Comparison of ENCODE assay signal across 9 cellular contexts in the genomic region with DNA sequence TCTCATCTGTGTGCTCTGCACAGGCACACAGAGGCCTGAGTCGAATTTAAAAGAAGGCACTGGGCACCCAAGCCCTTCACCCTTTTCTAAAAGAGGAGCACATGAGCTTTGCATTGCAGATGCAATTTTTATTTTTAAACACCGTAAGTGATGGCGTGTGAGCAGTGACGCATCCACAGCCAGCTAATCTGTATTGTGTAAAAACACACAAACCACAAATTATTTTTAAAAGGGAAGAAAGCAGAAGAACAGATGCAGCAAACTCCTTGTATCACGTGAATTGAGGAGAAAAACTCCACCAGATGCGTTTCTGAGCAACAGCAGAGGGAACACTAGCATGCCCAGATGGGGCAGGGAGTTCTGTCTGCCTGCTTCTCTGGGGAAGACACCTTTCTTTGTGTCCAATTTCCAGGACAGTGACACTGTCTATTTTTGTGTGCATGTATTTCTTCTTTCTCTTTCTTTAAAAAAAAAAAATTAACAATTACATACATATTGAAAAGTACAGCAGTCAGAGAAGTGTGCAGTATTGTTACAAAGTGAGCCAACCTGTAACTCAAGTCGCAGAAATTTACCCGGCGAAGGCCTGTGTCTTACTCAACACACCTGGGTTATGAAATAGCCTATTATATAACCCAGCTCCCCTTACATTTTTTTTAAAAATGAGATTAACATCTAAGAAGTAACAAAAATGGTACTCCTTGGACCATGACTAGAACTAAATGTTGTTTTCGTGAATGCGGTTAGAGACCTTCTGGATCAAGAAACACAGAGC. TPM values are rescaled to one million over a fixed set of nuclear protein-coding genes. Genes with fewer than 3 reads are reported as not detected.
DNase-seq lines count a peak whose midpoint lies in the region; ATAC-seq and TF ChIP-seq lines count a peak whose summit lies in the region.
"Had no signal": no experiment of that assay in that cellular context is flagged by ENCODE, and none has a peak within 500 bp of the region (broad histone marks: within the 10 kb centered on the region; RNA-seq: fewer than 3 reads in every experiment).

No MANE protein-coding gene starts in this region.

- H3K4me3 ChIP-seq in foreskin fibroblast (ENCODE audit: low read depth in 1 of 2, low read length in 2 of 2) (peak overlapping the region in 1 of 2 donors; percentile 31), upper lobe of left lung (no peak overlapping the region)

- peak overlapping the region in 3 of 4 donors; percentile 23 to 44 (median 43) for H3K27ac ChIP-seq in upper lobe of left lung
- H3K27ac ChIP-seq: 22Rv1 had no signal

- peaks cover 8% of the 10 kb centered on the region for H3K27me3 Mint-ChIP-seq in activated naive CD4-positive, alpha-beta T cell treated with anti-CD3 and anti-CD28 coated beads, Interleukin-2, amount 10 ng/mL, durations not matched to agents 7 days and 5 days

- no peaks in the 10 kb centered on the region for H3K9me3 ChIP-seq in upper lobe of left lung

- DNase-seq in NCI-H524 (lab: John Stamatoyannopoulos, UW) (peak; percentile 65 to 76), NCI-H524 treated with DMSO at 0.1 percent for 48 hours (lab: John Stamatoyannopoulos, UW) (no peak), NOMO-1 (lab: John Stamatoyannopoulos, UW; ENCODE audit: unreplicated experiment in 2 of 2) (peak; percentile 70 to 95), foreskin fibroblast (peak; percentile 81 to 89), upper lobe of left lung (peak in 1 of 2 donors; percentile 47)
- no peak for DNase-seq in activated naive CD4-positive, alpha-beta T cell treated with anti-CD3 and anti-CD28 coated beads, Interleukin-2, amount 10 ng/mL, durations not matched to agents 7 days and 5 days

- H3K36me3 Mint-ChIP-seq in activated naive CD4-positive, alpha-beta T cell treated with anti-CD3 and anti-CD28 coated beads, Interleukin-2, amount 10 ng/mL, durations not matched to agents 7 days and 5 days: no peaks in the 10 kb centered on the region

- no peaks in the 10 kb centered on the region for H3K4me1 Mint-ChIP-seq in activated naive CD4-positive, alpha-beta T cell treated with anti-CD3 and anti-CD28 coated beads, Interleukin-2, amount 10 ng/mL, durations not matched to agents 7 days and 5 days

- H3K27ac Mint-ChIP-seq in activated naive CD4-positive, alpha-beta T cell treated with anti-CD3 and anti-CD28 coated beads, Interleukin-2, amount 10 ng/mL, durations not matched to agents 7 days and 5 days: no peak overlapping the region

- H3K27me3 ChIP-seq in upper lobe of left lung: no peaks in the 10 kb centered on the region

- peaks cover 0 to 24% (median 16%) of the 10 kb centered on the region in 4 donors for H3K4me1 ChIP-seq in upper lobe of left lung

- H3K4me3 Mint-ChIP-seq in activated naive CD4-positive, alpha-beta T cell treated with anti-CD3 and anti-CD28 coated beads, Interleukin-2, amount 10 ng/mL, durations not matched to agents 7 days and 5 days: no peak overlapping the region

- no peaks in the 10 kb centered on the region for H3K36me3 ChIP-seq in upper lobe of left lung

- peak in 3 of 4 donors; percentile 44 to 73 (median 49) for TF ChIP-seq EP300 in upper lobe of left lung (IDR thresholded peaks at IDR 0.05)

- TF ChIP-seq POLR2A in upper lobe of left lung (IDR thresholded peaks at IDR 0.05): peak in 1 of 4 donors; percentile 24

- WGBS in upper lobe of left lung, 2 donors: 58 to 68% methylated on average over 11 of the region's 11 CpGs

- TF ChIP-seq CTCF in foreskin fibroblast (IDR thresholded peaks at IDR 0.05; ENCODE audit: low read depth, low read length) (no peak), upper lobe of left lung (IDR thresholded peaks at IDR 0.05) (no peak)

- no peaks in the 10 kb centered on the region for H3K9me3 Mint-ChIP-seq in activated naive CD4-positive, alpha-beta T cell treated with anti-CD3 and anti-CD28 coated beads, Interleukin-2, amount 10 ng/mL, durations not matched to agents 7 days and 5 days

- CTCF ChIA-PET in activated naive CD4-positive, alpha-beta T cell treated with anti-CD3 and anti-CD28 coated beads, Interleukin-2, amount 10 ng/mL, durations not matched to agents 7 days and 5 days (lab: Charles Lee): no interaction called here

- peak in 1 of 2 donors; percentile 73 for ATAC-seq in upper lobe of left lung (ENCODE audit: low FRiP score in 2 of 2)
- no peak for ATAC-seq in GM19455 (IDR thresholded peaks at IDR 0.05; ENCODE audit: unreplicated experiment)
- no peak for ATAC-seq in GM21737 (IDR thresholded peaks at IDR 0.05; ENCODE audit: unreplicated experiment)

RNA-seq across cellular contexts. Expression of a gene that starts 39.2 kb away (rescaled TPM):
- 10 to 100 TPM in 4 of 6 donors, 1 to 10 TPM in 2; 5.9 to 25.1 (median 11.2) TPM for total RNA-seq in upper lobe of left lung

Comparison
In these comparisons a context has a peak if more than half of its experiments do, and no peak if none do; other contexts are left out.
1. DNase-seq: peak in NCI-H524 (2 of 2), NOMO-1 (2 of 2) and foreskin fibroblast (2 of 2); none in NCI-H524 treated with DMSO at 0.1 percent for 48 hours (single experiment) and activated naive CD4-positive, alpha-beta T cell treated with anti-CD3 and anti-CD28 coated beads, Interleukin-2, amount 10 ng/mL, durations not matched to agents 7 days and 5 days (single experiment).